ENCODE assay signal across 10 cellular contexts in genomic region chr3:42660898-42661297, GRCh38. TPM values are rescaled to one million over a fixed set of nuclear protein-coding genes. Genes with fewer than 3 reads are reported as not detected.
DNase-seq lines count a peak whose midpoint lies in the region; ATAC-seq and TF ChIP-seq lines count a peak whose summit lies in the region.
"Had no signal": no experiment of that assay in that cellular context is flagged by ENCODE, and none has a peak within 500 bp of the region (broad histone marks: within the 10 kb centered on the region; RNA-seq: fewer than 3 reads in every experiment).

No MANE protein-coding gene starts in this region.

- DNase-seq in BE2C: no peak
- peak; percentile 42 for DNase-seq in GM12865 (ENCODE audit: low read depth)
- peak; percentile 76 for DNase-seq in RPMI8226
- peak; percentile 34 for DNase-seq in germinal center (ENCODE audit: low spot score)
- DNase-seq in effector memory CD8-positive, alpha-beta T cell: no peak
- no peak for DNase-seq in stimulated activated CD4-positive, alpha-beta T cell treated with anti-CD3 and anti-CD28 coated beads, Interleukin-12 subunit alpha, Interleukin-12 subunit beta, amount 100 ng/mL, for 4 hours
- DNase-seq in NCI-H446 (lab: John Stamatoyannopoulos, UW): no peak
- DNase-seq: GF-D8; stimulated activated naive B cell treated with anti-CD40 and anti-IgM and Interleukin-4, amounts not matched to agents 10 μg/mL and 1 μg/mL and 100 μg/mL, for 72 hours had no signal

- no peaks in the 10 kb centered on the region for H3K9me3 Mint-ChIP-seq in effector memory CD8-positive, alpha-beta T cell
- H3K9me3 Mint-ChIP-seq: stimulated activated naive B cell treated with anti-CD40 and anti-IgM and Interleukin-4, amounts not matched to agents 10 μg/mL and 1 μg/mL and 100 μg/mL, for 72 hours had no signal

- no peak overlapping the region for H3K4me3 ChIP-seq in BE2C (ENCODE audit: low read depth, low read length)
- no peak overlapping the region for H3K4me3 ChIP-seq in GM12865 (ENCODE audit: low read depth, low read length)

- H3K4me1 ChIP-seq in BE2C: no peaks in the 10 kb centered on the region

- H3K9me3 ChIP-seq in BE2C: no peaks in the 10 kb centered on the region

- no peaks in the 10 kb centered on the region for H3K36me3 ChIP-seq in BE2C

- ATAC-seq in effector memory CD8-positive, alpha-beta T cell (replicated peaks): no peak
- ATAC-seq in GM21528 (IDR thresholded peaks at IDR 0.05; ENCODE audit: low FRiP score, unreplicated experiment): no peak
- ATAC-seq: stimulated activated naive B cell treated with anti-CD40 and anti-IgM and Interleukin-4, amounts not matched to agents 10 μg/mL and 1 μg/mL and 100 μg/mL, for 72 hours had no signal

- no peak overlapping the region for H3K27ac Mint-ChIP-seq in effector memory CD8-positive, alpha-beta T cell
- H3K27ac Mint-ChIP-seq: stimulated activated naive B cell treated with anti-CD40 and anti-IgM and Interleukin-4, amounts not matched to agents 10 μg/mL and 1 μg/mL and 100 μg/mL, for 72 hours had no signal

- no peaks in the 10 kb centered on the region for H3K27me3 ChIP-seq in BE2C

- H3K36me3 Mint-ChIP-seq in effector memory CD8-positive, alpha-beta T cell (ENCODE audit: insufficient read depth): no peaks in the 10 kb centered on the region
- H3K36me3 Mint-ChIP-seq: stimulated activated naive B cell treated with anti-CD40 and anti-IgM and Interleukin-4, amounts not matched to agents 10 μg/mL and 1 μg/mL and 100 μg/mL, for 72 hours had no signal

- H3K4me1 Mint-ChIP-seq in effector memory CD8-positive, alpha-beta T cell (ENCODE audit: low read depth in 2 of 2): peaks cover 8 to 16% of the 10 kb centered on the region in 2 donors

- H3K27me3 Mint-ChIP-seq in effector memory CD8-positive, alpha-beta T cell: no peaks in the 10 kb centered on the region
- H3K27me3 Mint-ChIP-seq: stimulated activated naive B cell treated with anti-CD40 and anti-IgM and Interleukin-4, amounts not matched to agents 10 μg/mL and 1 μg/mL and 100 μg/mL, for 72 hours had no signal

- TF ChIP-seq CTCF in BE2C (IDR thresholded peaks at IDR 0.05; ENCODE audit: low read depth, low read length) (peak; percentile 13; the same call in 1 of the 2 replicates), GM12865 (IDR thresholded peaks at IDR 0.05; ENCODE audit: insufficient read depth, low read depth, low read length, missing control alignments) (no peak)

- H3K4me3 Mint-ChIP-seq in effector memory CD8-positive, alpha-beta T cell: no peak overlapping the region
- H3K4me3 Mint-ChIP-seq: stimulated activated naive B cell treated with anti-CD40 and anti-IgM and Interleukin-4, amounts not matched to agents 10 μg/mL and 1 μg/mL and 100 μg/mL, for 72 hours had no signal

RNA-seq across cellular contexts. Expression of gene ZBTB47, which starts 7.4 kb away (rescaled TPM):
- 3.4 TPM for polyA plus RNA-seq in BE2C (2012; ENCODE audit: insufficient read depth, insufficient read length, low read depth)

RNA-seq across cellular contexts. Expression of gene KLHL40, which starts 24.4 kb away (rescaled TPM):
- not detected for polyA plus RNA-seq in BE2C (2012; ENCODE audit: insufficient read depth, insufficient read length, low read depth)

RNA-seq across cellular contexts. Expression of gene HHATL, which starts 41.7 kb away (rescaled TPM):
- not detected for polyA plus RNA-seq in BE2C (2012; ENCODE audit: insufficient read depth, insufficient read length, low read depth)

Comparison
In these comparisons a context has a peak if more than half of its experiments do, and no peak if none do; other contexts are left out.
1. DNase-seq: peak in GM12865 (single experiment), RPMI8226 (single experiment) and germinal center (single experiment); none in BE2C (single experiment), effector memory CD8-positive, alpha-beta T cell (0 of 3), stimulated activated CD4-positive, alpha-beta T cell treated with anti-CD3 and anti-CD28 coated beads, Interleukin-12 subunit alpha, Interleukin-12 subunit beta, amount 100 ng/mL, for 4 hours (single experiment) and NCI-H446 (0 of 2).